Comparison of ENCODE assay signal across 8 cellular contexts in genomic region chr10:128035557-128035973, GRCh38.
DNase-seq lines count a peak whose midpoint lies in the region; ATAC-seq, FAIRE-seq and TF ChIP-seq lines count a peak whose summit lies in the region.

No MANE protein-coding gene starts in this region.

- peak overlapping the region in 1 of 2 donors; percentile 53 for H3K27ac Mint-ChIP-seq in natural killer cell

- H3K36me3 ChIP-seq in effector memory CD4-positive, alpha-beta T cell (ENCODE audit: control insufficient read depth, insufficient read depth, low read length): no peaks in the 10 kb centered on the region
- no peaks in the 10 kb centered on the region for H3K36me3 ChIP-seq in upper lobe of right lung

- no peak overlapping the region for H3K4me3 ChIP-seq in effector memory CD4-positive, alpha-beta T cell (ENCODE audit: insufficient read depth, low read depth, low read length, poor library complexity, severe bottlenecking)
- H3K4me3 ChIP-seq in upper lobe of right lung: no peak overlapping the region

- H3K36me3 Mint-ChIP-seq in natural killer cell: no peaks in the 10 kb centered on the region

- no peak overlapping the region for H3K27ac ChIP-seq in effector memory CD4-positive, alpha-beta T cell (ENCODE audit: insufficient read depth, low read length, poor library complexity, severe bottlenecking)
- no peak overlapping the region for H3K27ac ChIP-seq in upper lobe of right lung

- DNase-seq in activated gamma-delta T cell treated with Interleukin-2 at 50 U/mL for 16 hours (peak; percentile 65), activated gamma-delta T cell (lab: John Stamatoyannopoulos, UW) (no peak), HTR-8/SVneo (ENCODE audit: insufficient read length, low spot score) (peak; percentile 6), natural killer cell (peak; percentile 72), upper lobe of right lung (peak; percentile 71), NCI-H2227 (lab: John Stamatoyannopoulos, UW; ENCODE audit: unreplicated experiment) (no peak)
- peak; percentile 59 for DNase-seq in activated CD4-positive, alpha-beta T cell treated with anti-CD3 and anti-CD28 coated beads, Interleukin-2, amount 50 U/mL, for 1 hour
- peak; percentile 22 to 51 (median 35) for DNase-seq in effector memory CD4-positive, alpha-beta T cell

- H3K27me3 Mint-ChIP-seq in natural killer cell (ENCODE audit: low read depth in 2 of 2): no peaks in the 10 kb centered on the region

- intact Hi-C loops in natural killer cell (cut with micrococcal nuclease): loop anchor here (1.0 kb wide), 3 partner anchors 12 to 115 kb away; no protein-coding TSS in a partner anchor
- intact Hi-C loops in upper lobe of right lung (cut with DNase I): no loop called here

- ATAC-seq in natural killer cell (peak; percentile 88 to 97 (median 97)), upper lobe of right lung (peak; percentile 91)

- H3K4me1 ChIP-seq in effector memory CD4-positive, alpha-beta T cell (ENCODE audit: control insufficient read depth, insufficient read depth, low read length, poor library complexity, severe bottlenecking): no peaks in the 10 kb centered on the region
- no peaks in the 10 kb centered on the region for H3K4me1 ChIP-seq in upper lobe of right lung

- H3K27me3 ChIP-seq in effector memory CD4-positive, alpha-beta T cell (replicated peaks; ENCODE audit: control insufficient read depth, insufficient read depth, low read length, poor library complexity, severe bottlenecking): no peaks in the 10 kb centered on the region
- H3K27me3 ChIP-seq in upper lobe of right lung: no peaks in the 10 kb centered on the region

- peaks cover 0 to 14% of the 10 kb centered on the region in 2 donors for H3K4me1 Mint-ChIP-seq in natural killer cell

- no peaks in the 10 kb centered on the region for H3K9me3 Mint-ChIP-seq in natural killer cell

- no peak overlapping the region for H3K4me3 Mint-ChIP-seq in natural killer cell

- FAIRE-seq in HTR-8/SVneo (lab: Jason Lieb, UNC): no peak

- TF ChIP-seq CTCF in natural killer cell (IDR thresholded peaks at IDR 0.05) (peak; percentile 92), upper lobe of right lung (IDR thresholded peaks at IDR 0.05) (peak; percentile 73)

- no peaks in the 10 kb centered on the region for H3K9me3 ChIP-seq in effector memory CD4-positive, alpha-beta T cell (ENCODE audit: control insufficient read depth, low read length)
- no peaks in the 10 kb centered on the region for H3K9me3 ChIP-seq in upper lobe of right lung

Comparison
In these comparisons a context has a peak if more than half of its experiments do, and no peak if none do; other contexts are left out.
1. DNase-seq: peak in activated gamma-delta T cell treated with Interleukin-2 at 50 U/mL for 16 hours (single experiment), HTR-8/SVneo (single experiment), activated CD4-positive, alpha-beta T cell treated with anti-CD3 and anti-CD28 coated beads, Interleukin-2, amount 50 U/mL, for 1 hour (single experiment), effector memory CD4-positive, alpha-beta T cell (3 of 3), natural killer cell (single experiment) and upper lobe of right lung (single experiment); none in activated gamma-delta T cell (single experiment) and NCI-H2227 (single experiment).